In the genomic region with DNA sequence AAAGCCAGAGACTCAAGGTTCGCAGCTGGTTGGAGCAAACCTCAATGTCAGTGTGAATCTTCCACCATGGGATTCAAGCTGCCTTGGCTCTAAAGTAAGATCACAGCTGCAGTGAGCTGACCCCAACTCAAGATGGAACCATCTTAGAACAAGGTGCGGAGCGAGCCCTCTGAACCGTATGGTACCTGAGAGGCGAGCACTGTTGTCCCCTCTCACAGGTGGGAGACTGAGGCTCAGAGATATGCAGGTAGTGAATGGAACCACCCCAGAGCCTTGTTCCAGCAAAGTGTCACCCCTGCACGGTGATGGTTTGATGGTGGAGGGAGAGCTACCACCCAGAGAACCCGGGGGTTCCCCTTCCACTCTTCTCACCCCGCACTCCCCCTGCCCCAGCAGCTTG, we compare ENCODE assay signal across 9 cellular contexts. TPM values are rescaled to one million over a fixed set of nuclear protein-coding genes. Genes with fewer than 3 reads are reported as not detected.
"Had no signal": no experiment of that assay in that cellular context is flagged by ENCODE, and none has a peak within 500 bp of the region (broad histone marks: within the 10 kb centered on the region; RNA-seq: fewer than 3 reads in every experiment).

No MANE protein-coding gene starts in this region.

- H3K4me3 Mint-ChIP-seq: HFFc6, IgD-negative memory B cell had no signal

- H3K27ac ChIP-seq: GM23248, HL-60 had no signal

- ATAC-seq: HCT116, HepG2 had no signal

- H3K27ac Mint-ChIP-seq: HFFc6, IgD-negative memory B cell had no signal

- H3K4me1 ChIP-seq: HAP-1 had no signal

- FAIRE-seq: HepG2 had no signal

- H3K9me3 ChIP-seq: HAP-1 had no signal

- H3K9ac ChIP-seq: GM23248 had no signal

- H3K4me1 Mint-ChIP-seq: IgD-negative memory B cell had no signal

- H3K9me3 Mint-ChIP-seq: HFFc6, IgD-negative memory B cell had no signal

- H3K4me3 ChIP-seq: GM23248, HAP-1 had no signal

- H3K36me3 ChIP-seq: HAP-1 had no signal

- H3K36me3 Mint-ChIP-seq: IgD-negative memory B cell had no signal

- DNase-seq: GM23248, GOT3, H7, HFFc6 had no signal

- H2AFZ ChIP-seq: GM23248 had no signal

RNA-seq across cellular contexts. Expression of a gene that starts 52.5 kb away (rescaled TPM):
- total RNA-seq: GM23248, HepG2, HFFc6 had no signal
- polyA plus RNA-seq: GM23248, HepG2, IgD-negative memory B cell had no signal
